In genomic region chr21:39051561-39051949, GRCh38 we compare ENCODE assay signal across 18 cellular contexts.
DNase-seq lines count a peak whose midpoint lies in the region; ATAC-seq and TF ChIP-seq lines count a peak whose summit lies in the region.
"Had no signal": no experiment of that assay in that cellular context is flagged by ENCODE, and none has a peak within 500 bp of the region (broad histone marks: within the 10 kb centered on the region; RNA-seq: fewer than 3 reads in every experiment).

No MANE protein-coding gene starts in this region.

- no peaks in the 10 kb centered on the region for H3K36me3 ChIP-seq in RWPE2 (ENCODE audit: low read depth)
- H3K36me3 ChIP-seq: adrenal gland, right lobe of liver, stomach had no signal

- H3K27me3 Mint-ChIP-seq in osteocyte (ENCODE audit: unreplicated experiment) = peaks cover 12% of the 10 kb centered on the region

- H3K4me3 ChIP-seq in RWPE2 (ENCODE audit: severe bottlenecking) = no peak overlapping the region
- H3K4me3 ChIP-seq in foreskin fibroblast (ENCODE audit: low read depth in 1 of 2, low read length in 2 of 2) = no peak overlapping the region
- H3K4me3 ChIP-seq: adrenal gland, right lobe of liver, stomach had no signal

- H3K9me3 ChIP-seq in RWPE2 (ENCODE audit: severe bottlenecking) = no peaks in the 10 kb centered on the region
- H3K9me3 ChIP-seq: adrenal gland, Caco-2, right lobe of liver, stomach had no signal

- H3K4me3 Mint-ChIP-seq in osteocyte (ENCODE audit: unreplicated experiment) = no peak overlapping the region
- H3K4me3 Mint-ChIP-seq: activated T-helper 1 cell treated with anti-CD3 and anti-CD28 coated beads, Interleukin-12 subunit alpha, Interleukin-12 subunit beta, Interleukin-2, Interleukin-4 antibody, amounts not matched to agents 30 ng/mL and 10 ng/mL and 1 ng/mL, durations not matched to agents 14 hours and 24 hours and 36 hours; T-helper 2 cell treated with Interferon-gamma antibody and Interleukin-4, amounts not matched to agents 5 μg/mL and 100 μg/mL, for 36 hours had no signal

- H3K9me3 Mint-ChIP-seq in osteocyte (ENCODE audit: unreplicated experiment) = no peaks in the 10 kb centered on the region
- H3K9me3 Mint-ChIP-seq: activated T-helper 1 cell treated with anti-CD3 and anti-CD28 coated beads, Interleukin-12 subunit alpha, Interleukin-12 subunit beta, Interleukin-2, Interleukin-4 antibody, amounts not matched to agents 30 ng/mL and 10 ng/mL and 1 ng/mL, durations not matched to agents 14 hours and 24 hours and 36 hours; T-helper 2 cell treated with Interferon-gamma antibody and Interleukin-4, amounts not matched to agents 5 μg/mL and 100 μg/mL, for 36 hours had no signal

- no peaks in the 10 kb centered on the region for H3K36me3 Mint-ChIP-seq in osteocyte (ENCODE audit: unreplicated experiment)

- ATAC-seq in RWPE2 (ENCODE audit: low read depth) = peak; percentile 76
- ATAC-seq in activated CD4-positive, CD25-positive, alpha-beta regulatory T cell treated with anti-CD3 and anti-CD28 coated beads, Interleukin-2, amount 50 U/mL, for 24 hours = no peak
- ATAC-seq: right lobe of liver had no signal

- peak; percentile 75 for DNase-seq in GM04504 (ENCODE audit: low read depth)
- DNase-seq in RWPE2 (ENCODE audit: low spot score) = no peak
- DNase-seq in foreskin fibroblast = peak; percentile 51 to 81
- DNase-seq in stromal cell of bone marrow (ENCODE audit: low read depth) = peak; percentile 85
- DNase-seq in osteocyte (ENCODE audit: extremely low spot score, unreplicated experiment) = no peak
- DNase-seq in activated T-cell treated with anti-CD3 and anti-CD28 coated beads, Interleukin-2, amount 50 U/mL, for 1 hour = no peak
- DNase-seq in NCI-H748 treated with DMSO at 0.1 percent for 48 hours (lab: John Stamatoyannopoulos, UW) = no peak
- DNase-seq: adrenal gland, Caco-2, foreskin melanocyte, NCI-H2029 treated with DMSO at 0.1 percent for 48 hours, NCI-H69, right lobe of liver, stomach had no signal

- no peaks in the 10 kb centered on the region for H3K27me3 ChIP-seq in RWPE2 (ENCODE audit: insufficient read depth, poor library complexity, severe bottlenecking)
- H3K27me3 ChIP-seq: adrenal gland, right lobe of liver, stomach had no signal

- TF ChIP-seq CTCF in RWPE2 (IDR thresholded peaks at IDR 0.05; ENCODE audit: poor library complexity, severe bottlenecking) = no peak
- TF ChIP-seq CTCF in foreskin fibroblast (IDR thresholded peaks at IDR 0.05; ENCODE audit: low read depth, low read length) = no peak
- no peak for TF ChIP-seq CTCF in osteocyte (IDR thresholded peaks at IDR 0.05)

- peak overlapping the region; percentile 86 for H3K27ac ChIP-seq in RWPE2 (ENCODE audit: poor library complexity, severe bottlenecking)
- H3K27ac ChIP-seq: adrenal gland, HL-60, right lobe of liver had no signal

- peaks cover 42% of the 10 kb centered on the region for H3K4me1 ChIP-seq in RWPE2 (ENCODE audit: insufficient read depth, poor library complexity, severe bottlenecking)
- H3K4me1 ChIP-seq: adrenal gland, Caco-2, right lobe of liver, stomach had no signal

- H3K4me1 Mint-ChIP-seq in osteocyte (ENCODE audit: unreplicated experiment) = peaks cover 14% of the 10 kb centered on the region

- no peak overlapping the region for H3K27ac Mint-ChIP-seq in osteocyte (ENCODE audit: unreplicated experiment)
- H3K27ac Mint-ChIP-seq: activated T-helper 1 cell treated with anti-CD3 and anti-CD28 coated beads, Interleukin-12 subunit alpha, Interleukin-12 subunit beta, Interleukin-2, Interleukin-4 antibody, amounts not matched to agents 30 ng/mL and 10 ng/mL and 1 ng/mL, durations not matched to agents 14 hours and 24 hours and 36 hours; T-helper 2 cell treated with Interferon-gamma antibody and Interleukin-4, amounts not matched to agents 5 μg/mL and 100 μg/mL, for 36 hours had no signal

Comparison
In these comparisons a context has a peak if more than half of its experiments do, and no peak if none do; other contexts are left out.
1. DNase-seq: peak in GM04504 (single experiment), foreskin fibroblast (2 of 2) and stromal cell of bone marrow (single experiment); none in RWPE2 (single experiment), osteocyte (single experiment), activated T-cell treated with anti-CD3 and anti-CD28 coated beads, Interleukin-2, amount 50 U/mL, for 1 hour (single experiment) and NCI-H748 treated with DMSO at 0.1 percent for 48 hours (single experiment).